In genomic region chr18:39788395-39788794, GRCh38 we compare ENCODE assay signal across 1 cellular context.
TF ChIP-seq lines count a peak whose summit lies in the region.

No MANE protein-coding gene starts in this region.

TF ChIP-seq in WTC11, 78 proteins besides CTCF, POLR2A, EP300 and RAD21 (continued from another document):
- TF ChIP-seq ERG (CRISPR knock-in tag; IDR thresholded peaks at IDR 0.05) (no peak), FOXJ3 (CRISPR knock-in tag; IDR thresholded peaks at IDR 0.05; ENCODE audit: borderline replicate concordance) (no peak), ZNF138 (CRISPR knock-in tag; conservative IDR thresholded peaks at IDR 0.05) (no peak), OVOL2 (CRISPR knock-in tag; IDR thresholded peaks at IDR 0.05; ENCODE audit: borderline replicate concordance) (no peak), NR1H2 (CRISPR knock-in tag; IDR thresholded peaks at IDR 0.05) (no peak), ZNF317 (CRISPR knock-in tag; IDR thresholded peaks at IDR 0.05; ENCODE audit: borderline replicate concordance, low read depth) (no peak), USF1 (CRISPR knock-in tag; IDR thresholded peaks at IDR 0.05) (no peak), JUN (CRISPR knock-in tag; IDR thresholded peaks at IDR 0.05) (no peak), GABPB1 (CRISPR knock-in tag; IDR thresholded peaks at IDR 0.05) (no peak)
- TF ChIP-seq, protein P1, sequence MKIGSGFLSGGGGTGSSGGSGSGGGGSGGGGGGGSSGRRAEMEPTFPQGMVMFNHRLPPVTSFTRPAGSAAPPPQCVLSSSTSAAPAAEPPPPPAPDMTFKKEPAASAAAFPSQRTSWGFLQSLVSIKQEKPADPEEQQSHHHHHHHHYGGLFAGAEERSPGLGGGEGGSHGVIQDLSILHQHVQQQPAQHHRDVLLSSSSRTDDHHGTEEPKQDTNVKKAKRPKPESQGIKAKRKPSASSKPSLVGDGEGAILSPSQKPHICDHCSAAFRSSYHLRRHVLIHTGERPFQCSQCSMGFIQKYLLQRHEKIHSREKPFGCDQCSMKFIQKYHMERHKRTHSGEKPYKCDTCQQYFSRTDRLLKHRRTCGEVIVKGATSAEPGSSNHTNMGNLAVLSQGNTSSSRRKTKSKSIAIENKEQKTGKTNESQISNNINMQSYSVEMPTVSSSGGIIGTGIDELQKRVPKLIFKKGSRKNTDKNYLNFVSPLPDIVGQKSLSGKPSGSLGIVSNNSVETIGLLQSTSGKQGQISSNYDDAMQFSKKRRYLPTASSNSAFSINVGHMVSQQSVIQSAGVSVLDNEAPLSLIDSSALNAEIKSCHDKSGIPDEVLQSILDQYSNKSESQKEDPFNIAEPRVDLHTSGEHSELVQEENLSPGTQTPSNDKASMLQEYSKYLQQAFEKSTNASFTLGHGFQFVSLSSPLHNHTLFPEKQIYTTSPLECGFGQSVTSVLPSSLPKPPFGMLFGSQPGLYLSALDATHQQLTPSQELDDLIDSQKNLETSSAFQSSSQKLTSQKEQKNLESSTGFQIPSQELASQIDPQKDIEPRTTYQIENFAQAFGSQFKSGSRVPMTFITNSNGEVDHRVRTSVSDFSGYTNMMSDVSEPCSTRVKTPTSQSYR (CRISPR knock-in tag; IDR thresholded peaks at IDR 0.05): no peak
- TF ChIP-seq, protein P2, sequence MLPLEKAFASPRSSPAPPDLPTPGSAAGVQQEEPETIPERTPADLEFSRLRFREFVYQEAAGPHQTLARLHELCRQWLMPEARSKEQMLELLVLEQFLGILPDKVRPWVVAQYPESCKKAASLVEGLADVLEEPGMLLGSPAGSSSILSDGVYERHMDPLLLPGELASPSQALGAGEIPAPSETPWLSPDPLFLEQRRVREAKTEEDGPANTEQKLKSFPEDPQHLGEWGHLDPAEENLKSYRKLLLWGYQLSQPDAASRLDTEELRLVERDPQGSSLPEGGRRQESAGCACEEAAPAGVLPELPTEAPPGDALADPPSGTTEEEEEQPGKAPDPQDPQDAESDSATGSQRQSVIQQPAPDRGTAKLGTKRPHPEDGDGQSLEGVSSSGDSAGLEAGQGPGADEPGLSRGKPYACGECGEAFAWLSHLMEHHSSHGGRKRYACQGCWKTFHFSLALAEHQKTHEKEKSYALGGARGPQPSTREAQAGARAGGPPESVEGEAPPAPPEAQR (CRISPR knock-in tag; IDR thresholded peaks at IDR 0.05): no peak
- TF ChIP-seq, protein P3, sequence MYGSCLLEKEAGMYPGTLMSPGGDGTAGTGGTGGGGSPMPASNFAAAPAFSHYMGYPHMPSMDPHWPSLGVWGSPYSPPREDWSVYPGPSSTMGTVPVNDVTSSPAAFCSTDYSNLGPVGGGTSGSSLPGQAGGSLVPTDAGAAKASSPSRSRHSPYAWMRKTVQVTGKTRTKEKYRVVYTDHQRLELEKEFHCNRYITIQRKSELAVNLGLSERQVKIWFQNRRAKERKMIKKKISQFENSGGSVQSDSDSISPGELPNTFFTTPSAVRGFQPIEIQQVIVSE (CRISPR knock-in tag; IDR thresholded peaks at IDR 0.05; ENCODE audit: borderline replicate concordance): no peak
TF ChIP-seq in WTC11: peak in this region for 0.
